ENCODE assay signal across 8 cellular contexts in the genomic region with DNA sequence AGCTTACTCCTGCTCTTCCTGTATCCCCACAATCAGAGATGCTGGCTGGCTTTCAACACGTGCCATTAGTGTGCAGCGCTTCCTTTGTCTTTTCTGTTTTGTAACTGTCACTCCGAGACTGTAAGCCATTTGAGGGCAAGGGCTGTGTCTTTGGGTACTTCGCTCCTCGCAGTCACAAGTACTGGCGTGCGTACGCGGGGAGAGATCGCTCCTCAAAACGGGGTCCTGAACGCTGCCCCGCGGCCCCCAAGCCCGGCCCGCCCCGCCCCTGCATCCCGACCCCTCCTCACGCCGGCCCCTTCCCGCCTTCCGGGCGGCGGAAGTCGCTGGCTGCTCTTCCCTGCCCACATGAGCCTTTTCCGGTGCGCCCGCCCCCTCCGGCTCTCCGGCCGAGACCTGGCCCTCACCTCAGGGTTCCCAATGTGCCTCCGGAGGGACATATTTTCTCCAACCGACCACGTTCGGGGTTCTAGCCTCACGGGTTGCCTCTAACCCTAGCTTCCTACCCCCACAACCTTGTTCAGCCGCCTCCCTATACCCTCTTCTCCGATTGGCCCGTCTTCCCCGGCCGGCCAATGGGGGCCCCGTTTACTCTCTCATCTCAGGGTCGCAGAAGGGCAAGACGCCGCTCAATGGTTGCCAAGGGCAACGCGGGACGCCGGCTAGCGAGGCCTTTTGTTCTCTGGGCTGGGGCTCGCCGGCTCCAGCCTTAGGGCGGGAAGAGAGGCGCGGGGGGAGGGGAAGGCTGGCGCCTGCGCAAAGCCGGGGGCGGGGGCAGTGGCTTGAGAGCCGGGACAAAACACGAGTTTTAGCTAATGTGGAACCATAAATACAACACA. TPM values are rescaled to one million over a fixed set of nuclear protein-coding genes. Genes with fewer than 3 reads are reported as not detected.
DNase-seq lines count a peak whose midpoint lies in the region; ATAC-seq and TF ChIP-seq lines count a peak whose summit lies in the region.

A gene with protein sequence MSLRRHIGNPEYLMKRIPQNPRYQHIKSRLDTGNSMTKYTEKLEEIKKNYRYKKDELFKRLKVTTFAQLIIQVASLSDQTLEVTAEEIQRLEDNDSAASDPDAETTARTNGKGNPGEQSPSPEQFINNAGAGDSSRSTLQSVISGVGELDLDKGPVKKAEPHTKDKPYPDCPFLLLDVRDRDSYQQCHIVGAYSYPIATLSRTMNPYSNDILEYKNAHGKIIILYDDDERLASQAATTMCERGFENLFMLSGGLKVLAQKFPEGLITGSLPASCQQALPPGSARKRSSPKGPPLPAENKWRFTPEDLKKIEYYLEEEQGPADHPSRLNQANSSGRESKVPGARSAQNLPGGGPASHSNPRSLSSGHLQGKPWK (minus strand): TSS at position 490 of the 839 bp plus-strand sequence. CDS start 50 bp downstream, at position 440.

- no peak for TF ChIP-seq EP300 in ovary (IDR thresholded peaks at IDR 0.05)

- no peaks in the 10 kb centered on the region for H3K9me3 Mint-ChIP-seq in activated naive CD8-positive, alpha-beta T cell treated with anti-CD3 and anti-CD28 coated beads, Interleukin-2, amount 50 U/mL, for 24 hours

- intact Hi-C loops in Right ventricle myocardium inferior (cut with DNase I) (loop anchor here (5.0 kb wide), 1 partner anchor 233 kb away; a partner anchor contains a TSS), ovary (cut with DNase I) (no loop called here), thyroid gland (cut with DNase I) (no loop called here)

- ATAC-seq in HG02763 (IDR thresholded peaks at IDR 0.05; ENCODE audit: unreplicated experiment) (peak; percentile 99), Right ventricle myocardium inferior (peak; percentile 98)
- peak; percentile 99 for ATAC-seq in activated naive CD8-positive, alpha-beta T cell treated with anti-CD3 and anti-CD28 coated beads, Interleukin-2, amount 50 U/mL, for 24 hours

- H3K9me3 ChIP-seq in ovary (no peaks in the 10 kb centered on the region), thyroid gland (no peaks in the 10 kb centered on the region)

- peak within 1 kb of the TSS; percentile 97 for H3K27ac Mint-ChIP-seq in activated naive CD8-positive, alpha-beta T cell treated with anti-CD3 and anti-CD28 coated beads, Interleukin-2, amount 50 U/mL, for 24 hours

- no peak for TF ChIP-seq POLR2A in ovary (IDR thresholded peaks at IDR 0.05)
- no peak for TF ChIP-seq POLR2A in thyroid gland (IDR thresholded peaks at IDR 0.05)

- no peaks in the 10 kb centered on the region for H3K36me3 ChIP-seq in ovary
- no peaks in the 10 kb centered on the region for H3K36me3 ChIP-seq in thyroid gland

- H3K27me3 Mint-ChIP-seq in activated naive CD8-positive, alpha-beta T cell treated with anti-CD3 and anti-CD28 coated beads, Interleukin-2, amount 50 U/mL, for 24 hours = no peaks in the 10 kb centered on the region

- peak; percentile 99 for DNase-seq in NCI-H1417 treated with DMSO at 0.1 percent for 48 hours (lab: John Stamatoyannopoulos, UW)
- peak; percentile 89 to 96 for DNase-seq in SW 1271 (lab: John Stamatoyannopoulos, UW)
- peak; percentile 96 for DNase-seq in activated naive CD8-positive, alpha-beta T cell treated with anti-CD3 and anti-CD28 coated beads, Interleukin-2, amount 50 U/mL, for 24 hours
- peak; percentile 98 for DNase-seq in Right ventricle myocardium inferior (ENCODE audit: missing footprints)
- DNase-seq in ovary = peak; percentile 98 to 99 (median 98)
- DNase-seq in thyroid gland = peak; percentile 99

- H3K4me1 Mint-ChIP-seq in activated naive CD8-positive, alpha-beta T cell treated with anti-CD3 and anti-CD28 coated beads, Interleukin-2, amount 50 U/mL, for 24 hours = peaks cover 49% of the 10 kb centered on the region

- H3K4me3 ChIP-seq in GM12875 (ENCODE audit: low read depth, low read length) (peak within 1 kb of the TSS; percentile 93), ovary (peak within 1 kb of the TSS; percentile 79), thyroid gland (replicated peaks in 1 of 3) (peak within 1 kb of the TSS; percentile 15 to 67 (median 59))

- TF ChIP-seq CTCF in GM12875 (IDR thresholded peaks at IDR 0.05; ENCODE audit: borderline replicate concordance, insufficient read depth, low read depth, low read length) (no peak), ovary (IDR thresholded peaks at IDR 0.05) (no peak), thyroid gland (IDR thresholded peaks at IDR 0.05) (no peak)

- H3K27me3 ChIP-seq in ovary (no peaks in the 10 kb centered on the region), thyroid gland (no peaks in the 10 kb centered on the region)

- peaks cover 5% of the 10 kb centered on the region for H3K36me3 Mint-ChIP-seq in activated naive CD8-positive, alpha-beta T cell treated with anti-CD3 and anti-CD28 coated beads, Interleukin-2, amount 50 U/mL, for 24 hours (ENCODE audit: low read depth)

- H3K4me1 ChIP-seq in ovary (ENCODE audit: insufficient read depth) (peaks cover 4% of the 10 kb centered on the region), thyroid gland (peaks cover 6 to 17% of the 10 kb centered on the region in 2 donors)

- H3K27ac ChIP-seq in ovary (peak within 1 kb of the TSS; percentile 72 to 81), thyroid gland (peak within 1 kb of the TSS; percentile 67 to 86 (median 80))

- H3K4me3 Mint-ChIP-seq in activated naive CD8-positive, alpha-beta T cell treated with anti-CD3 and anti-CD28 coated beads, Interleukin-2, amount 50 U/mL, for 24 hours = peak within 1 kb of the TSS; percentile 95

- WGBS in ovary, 3 donors = 1 to 2% (median 2%) methylated on average over 52 to 61 of the region's 61 CpGs
- 3 to 6% methylated on average over 47 to 52 of the region's 61 CpGs for WGBS in thyroid gland, 2 donors

RNA-seq across cellular contexts. Expression of the gene that starts here (rescaled TPM):
- total RNA-seq in Right ventricle myocardium inferior (3.8 TPM), ovary (10 to 100 TPM in 5 of 7 donors, 1 to 10 TPM in 2; 1.8 to 21.3 (median 10.5) TPM), thyroid gland (10 to 100 TPM in 1 of 4 donors, 1 to 10 TPM in 3; 3.1 to 10.7 (median 7.9) TPM)
- 10 to 100 TPM in 1 of 2 donors, 1 to 10 TPM in 1; 4.7 to 15.3 TPM for polyA plus RNA-seq in ovary

Comparison
In these comparisons a context has a peak if more than half of its experiments do, and no peak if none do; other contexts are left out.
1. Peak in every context shown above with its lines: DNase-seq, ATAC-seq, H3K4me3 ChIP-seq and H3K27ac ChIP-seq.